Comparison of ENCODE assay signal across 12 cellular contexts in the genomic region with DNA sequence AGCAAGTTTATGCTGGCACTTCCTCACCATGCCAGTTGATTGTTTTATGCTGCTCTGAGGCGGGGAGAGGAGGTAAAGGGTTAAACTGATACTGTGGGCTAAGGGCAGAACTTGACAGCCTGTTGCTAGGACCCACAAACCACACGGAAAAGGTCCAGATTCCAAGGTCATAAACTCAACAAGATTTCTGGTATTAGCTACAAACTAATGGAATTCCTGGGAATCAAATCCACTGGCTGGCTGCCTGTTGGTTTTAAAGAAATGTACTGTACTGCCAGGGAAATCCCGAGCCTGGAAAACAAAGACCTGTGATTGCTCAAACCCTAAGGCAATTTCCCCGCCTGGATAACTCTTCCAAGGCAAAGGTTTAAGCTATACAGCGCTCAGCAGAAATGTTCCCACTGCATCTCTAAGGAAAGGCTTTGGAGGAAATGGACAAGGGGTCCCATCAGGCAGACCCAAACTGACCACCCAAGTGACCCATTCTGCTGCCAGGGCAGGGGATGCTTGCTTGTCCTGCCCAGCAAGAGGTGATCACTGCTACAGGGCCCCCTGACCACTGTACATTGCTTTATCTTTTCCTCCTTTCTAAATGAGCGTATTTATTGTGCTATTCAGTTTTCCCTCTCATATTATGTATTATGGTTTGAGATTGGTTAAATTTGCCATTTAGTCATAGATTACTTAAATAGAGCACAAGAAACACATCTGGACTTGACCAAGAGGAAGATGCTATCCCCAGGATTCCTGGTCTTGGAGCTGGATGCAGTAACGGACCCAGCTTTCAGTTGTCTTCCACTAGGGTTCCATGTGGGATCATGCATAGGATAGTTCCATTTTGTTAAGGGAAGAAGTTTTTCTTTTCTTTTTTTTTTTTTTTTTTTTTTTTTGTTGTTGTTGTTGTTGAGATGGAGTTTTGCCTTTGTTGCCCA.
DNase-seq lines count a peak whose midpoint lies in the region; ATAC-seq and TF ChIP-seq lines count a peak whose summit lies in the region.
"Had no signal": no experiment of that assay in that cellular context is flagged by ENCODE, and none has a peak within 500 bp of the region (broad histone marks: within the 10 kb centered on the region; RNA-seq: fewer than 3 reads in every experiment).

No MANE protein-coding gene starts in this region.

- peak overlapping the region; percentile 67 for H3K27ac ChIP-seq in RWPE2 (ENCODE audit: poor library complexity, severe bottlenecking)
- H3K27ac ChIP-seq: cardiac muscle cell had no signal

- H3K27me3 ChIP-seq in RWPE2 (ENCODE audit: insufficient read depth, poor library complexity, severe bottlenecking) = no peaks in the 10 kb centered on the region
- H3K27me3 ChIP-seq: cardiac muscle cell had no signal

- H3K9me3 Mint-ChIP-seq in nephron (peaks cover 6% of the 10 kb centered on the region), progenitor cell of endocrine pancreas (ENCODE audit: low read depth) (peaks cover 3% of the 10 kb centered on the region)
- peaks cover 4% of the 10 kb centered on the region for H3K9me3 Mint-ChIP-seq in activated CD4-positive, alpha-beta T cell treated with anti-CD3 and anti-CD28 coated beads for 36 hours (ENCODE audit: low read depth)
- H3K9me3 Mint-ChIP-seq: CD4-positive, alpha-beta T cell had no signal

- POLR2A ChIA-PET in activated CD4-positive, alpha-beta T cell treated with anti-CD3 and anti-CD28 coated beads for 36 hours (lab: Charles Lee) = no interaction called here

- H3K4me1 Mint-ChIP-seq in nephron = peaks cover 39% of the 10 kb centered on the region
- H3K4me1 Mint-ChIP-seq in activated CD4-positive, alpha-beta T cell treated with anti-CD3 and anti-CD28 coated beads for 36 hours = peaks cover 12% of the 10 kb centered on the region
- no peaks in the 10 kb centered on the region for H3K4me1 Mint-ChIP-seq in progenitor cell of endocrine pancreas (ENCODE audit: low read depth)

- peaks cover 25% of the 10 kb centered on the region for H3K4me1 ChIP-seq in RWPE2 (ENCODE audit: insufficient read depth, poor library complexity, severe bottlenecking)

- no peaks in the 10 kb centered on the region for H3K27me3 Mint-ChIP-seq in nephron (ENCODE audit: low read depth)
- peaks cover 2% of the 10 kb centered on the region for H3K27me3 Mint-ChIP-seq in activated CD4-positive, alpha-beta T cell treated with anti-CD3 and anti-CD28 coated beads for 36 hours
- no peaks in the 10 kb centered on the region for H3K27me3 Mint-ChIP-seq in progenitor cell of endocrine pancreas
- H3K27me3 Mint-ChIP-seq: CD4-positive, alpha-beta T cell had no signal

- CTCF ChIA-PET in activated CD4-positive, alpha-beta T cell treated with anti-CD3 and anti-CD28 coated beads for 36 hours (lab: Charles Lee) = no interaction called here

- TF ChIP-seq CTCF in RWPE2 (IDR thresholded peaks at IDR 0.05; ENCODE audit: poor library complexity, severe bottlenecking) (no peak), nephron (IDR thresholded peaks at IDR 0.05; ENCODE audit: unreplicated experiment in 3 of 3) (no peak), progenitor cell of endocrine pancreas (IDR thresholded peaks at IDR 0.05; ENCODE audit: unreplicated experiment) (no peak)

- H3K27ac Mint-ChIP-seq in nephron (peak overlapping the region; percentile 70 to 91 (median 84)), progenitor cell of endocrine pancreas (no peak overlapping the region)
- no peak overlapping the region for H3K27ac Mint-ChIP-seq in activated CD4-positive, alpha-beta T cell treated with anti-CD3 and anti-CD28 coated beads for 36 hours
- H3K27ac Mint-ChIP-seq: activated CD4-positive, alpha-beta T cell treated with anti-CD3 and anti-CD28 coated beads, Interleukin-2, amount 10 ng/mL, durations not matched to agents 24 days and 14 days; CD4-positive, alpha-beta T cell had no signal

- DNase-seq in AG08396 (ENCODE audit: low spot score) (peak; percentile 63), RWPE2 (ENCODE audit: low spot score) (no peak), fibroblast of the conjunctiva (ENCODE audit: low read depth) (peak; percentile 65), NCI-H82 (lab: John Stamatoyannopoulos, UW) (no peak), progenitor cell of endocrine pancreas (ENCODE audit: low spot score, unreplicated experiment) (no peak)
- DNase-seq in activated CD4-positive, alpha-beta T cell treated with anti-CD3 and anti-CD28 coated beads for 36 hours = no peak
- DNase-seq: activated CD4-positive, alpha-beta T cell treated with anti-CD3 and anti-CD28 coated beads, Interleukin-2, amount 10 ng/mL, durations not matched to agents 24 days and 14 days; CD4-positive, alpha-beta T cell; NCI-H526 treated with DMSO at 0.1 percent for 48 hours had no signal

- H3K9me3 ChIP-seq in RWPE2 (ENCODE audit: severe bottlenecking) = peaks cover 3% of the 10 kb centered on the region

- no peaks in the 10 kb centered on the region for H3K36me3 ChIP-seq in RWPE2 (ENCODE audit: low read depth)
- H3K36me3 ChIP-seq: cardiac muscle cell had no signal

- H3K4me3 ChIP-seq in RWPE2 (ENCODE audit: severe bottlenecking) = no peak overlapping the region
- H3K4me3 ChIP-seq: cardiac muscle cell had no signal

- H3K36me3 Mint-ChIP-seq in nephron (ENCODE audit: low read depth) (peaks cover 40% of the 10 kb centered on the region), progenitor cell of endocrine pancreas (ENCODE audit: insufficient read depth) (peaks cover 37% of the 10 kb centered on the region)
- peaks cover 2% of the 10 kb centered on the region for H3K36me3 Mint-ChIP-seq in activated CD4-positive, alpha-beta T cell treated with anti-CD3 and anti-CD28 coated beads for 36 hours (ENCODE audit: low read depth)

- ATAC-seq in RWPE2 (ENCODE audit: low read depth) (peak; percentile 75), HG03565 (IDR thresholded peaks at IDR 0.05; ENCODE audit: unreplicated experiment) (no peak)
- no peak for ATAC-seq in activated CD4-positive, alpha-beta T cell treated with anti-CD3 and anti-CD28 coated beads for 36 hours

- H3K4me3 Mint-ChIP-seq in nephron = no peak overlapping the region
- H3K4me3 Mint-ChIP-seq in activated CD4-positive, alpha-beta T cell treated with anti-CD3 and anti-CD28 coated beads for 36 hours = no peak overlapping the region
- no peak overlapping the region for H3K4me3 Mint-ChIP-seq in progenitor cell of endocrine pancreas (ENCODE audit: low read depth)
- H3K4me3 Mint-ChIP-seq: activated CD4-positive, alpha-beta T cell treated with anti-CD3 and anti-CD28 coated beads, Interleukin-2, amount 10 ng/mL, durations not matched to agents 24 days and 14 days; CD4-positive, alpha-beta T cell had no signal

- intact Hi-C loops in activated CD4-positive, alpha-beta T cell treated with anti-CD3 and anti-CD28 coated beads for 36 hours (cut with DNase I, micrococcal nuclease) = no loop called here

Comparison
In these comparisons a context has a peak if more than half of its experiments do, and no peak if none do; other contexts are left out.
1. DNase-seq: peak in AG08396 (single experiment) and fibroblast of the conjunctiva (single experiment); none in RWPE2 (single experiment), NCI-H82 (single experiment), activated CD4-positive, alpha-beta T cell treated with anti-CD3 and anti-CD28 coated beads for 36 hours (single experiment) and progenitor cell of endocrine pancreas (single experiment).
2. H3K27ac Mint-ChIP-seq: peak in nephron (3 of 3); none in activated CD4-positive, alpha-beta T cell treated with anti-CD3 and anti-CD28 coated beads for 36 hours (single experiment) and progenitor cell of endocrine pancreas (single experiment).